ENCODE assay signal across 9 cellular contexts in genomic region chr6:143432588-143432987, GRCh38.
"Had no signal": no experiment of that assay in that cellular context is flagged by ENCODE, and none has a peak within 500 bp of the region (broad histone marks: within the 10 kb centered on the region; RNA-seq: fewer than 3 reads in every experiment).

No MANE protein-coding gene starts in this region.

- H2AFZ ChIP-seq: GM23338 had no signal

- ATAC-seq: GM23338 had no signal

- H3K4me3 ChIP-seq: GM23338 had no signal

- FAIRE-seq: H1, H54, HTR-8/SVneo had no signal

- H3K9ac ChIP-seq: KMS-11 had no signal

- DNase-seq: H9, HCEC 1CT, HFFc6, KBM-7 had no signal

- H3K4me2 ChIP-seq: GM23338, KMS-11 had no signal

- H3K27ac ChIP-seq: KMS-11 had no signal
